Comparison of ENCODE assay signal across 1 cellular context in the genomic region with DNA sequence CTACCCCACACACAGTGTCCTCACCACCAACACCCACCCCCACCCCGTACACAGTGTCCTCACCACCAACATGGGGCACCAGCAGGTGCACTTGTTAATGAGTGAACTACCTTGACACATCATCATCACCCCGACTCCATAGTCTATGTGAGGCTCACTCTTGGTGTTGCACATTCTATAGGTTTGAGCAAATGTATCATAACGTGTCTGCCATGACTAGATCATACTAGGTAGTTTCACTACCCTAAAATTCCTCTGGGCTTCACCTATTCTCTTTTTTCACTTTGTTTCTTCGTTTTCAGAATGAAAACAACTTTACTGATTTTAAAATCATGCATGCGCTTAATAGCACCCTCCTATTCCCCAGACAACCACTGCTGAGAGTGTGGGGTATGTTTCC.
TF ChIP-seq lines count a peak whose summit lies in the region.

No MANE protein-coding gene starts in this region.

TF ChIP-seq in WTC11, 78 proteins besides CTCF, POLR2A, EP300 and RAD21 (continued from another document):
- TF ChIP-seq ZSCAN18 (CRISPR knock-in tag; IDR thresholded peaks at IDR 0.05) (no peak), PRDM15 (CRISPR knock-in tag; IDR thresholded peaks at IDR 0.05) (no peak), ZNF532 (CRISPR knock-in tag; IDR thresholded peaks at IDR 0.05; ENCODE audit: borderline replicate concordance) (no peak)
